17 cellular contexts compared by ENCODE assay signal in genomic region chr10:381346-381745, GRCh38.
DNase-seq lines count a peak whose midpoint lies in the region; ATAC-seq and TF ChIP-seq lines count a peak whose summit lies in the region.
"Had no signal": no experiment of that assay in that cellular context is flagged by ENCODE, and none has a peak within 500 bp of the region (broad histone marks: within the 10 kb centered on the region; RNA-seq: fewer than 3 reads in every experiment).

No MANE protein-coding gene starts in this region.

- H3K9me3 ChIP-seq in endodermal cell (ENCODE audit: control insufficient read depth, low read length) (no peaks in the 10 kb centered on the region), sigmoid colon (no peaks in the 10 kb centered on the region)
- H3K9me3 ChIP-seq: BLaER1 had no signal

- CTCF ChIA-PET in activated CD8-positive, alpha-beta T cell treated with anti-CD3 and anti-CD28 coated beads for 36 hours (lab: Charles Lee): no interaction called here

- no peak overlapping the region for H3K27ac Mint-ChIP-seq in T-helper 2 cell treated with Interferon-gamma antibody and Interleukin-4, amounts not matched to agents 5 μg/mL and 100 μg/mL, for 36 hours
- H3K27ac Mint-ChIP-seq in activated CD8-positive, alpha-beta T cell treated with anti-CD3 and anti-CD28 coated beads for 36 hours: peak overlapping the region; percentile 14
- peak overlapping the region; percentile 7 for H3K27ac Mint-ChIP-seq in endodermal cell

- DNase-seq in T-helper 2 cell treated with Interferon-gamma antibody and Interleukin-4, amounts not matched to agents 5 μg/mL and 100 μg/mL, for 36 hours (ENCODE audit: low spot score): no peak
- DNase-seq in T-helper 2 cell (no peak), endodermal cell (no peak), sigmoid colon (no peak), HuH-7.5 (ENCODE audit: low spot score) (no peak), AG08395 (ENCODE audit: low spot score) (no peak), foreskin fibroblast (no peak)
- DNase-seq in activated CD8-positive, alpha-beta T cell treated with anti-CD3 and anti-CD28 coated beads for 36 hours: no peak
- DNase-seq: DMS153, IMR-90, Kasumi-1, NCI-H1105 treated with DMSO at 0.1 percent for 48 hours, NCI-H1930, NCI-H2171 treated with DMSO at 0.1 percent for 48 hours, NCI-H82 had no signal

- H3K4me1 ChIP-seq in endodermal cell (ENCODE audit: control insufficient read depth, insufficient read depth, low read length): no peaks in the 10 kb centered on the region
- H3K4me1 ChIP-seq in sigmoid colon: peaks cover 0 to 22% (median 21%) of the 10 kb centered on the region in 4 donors
- H3K4me1 ChIP-seq: BLaER1 had no signal

- no peak for ATAC-seq in activated CD8-positive, alpha-beta T cell treated with anti-CD3 and anti-CD28 coated beads for 36 hours

- no peak for TF ChIP-seq POLR2A in sigmoid colon (IDR thresholded peaks at IDR 0.05)

- H3K4me1 Mint-ChIP-seq in T-helper 2 cell treated with Interferon-gamma antibody and Interleukin-4, amounts not matched to agents 5 μg/mL and 100 μg/mL, for 36 hours (ENCODE audit: low read depth): peaks cover 9% of the 10 kb centered on the region
- peaks cover 16% of the 10 kb centered on the region for H3K4me1 Mint-ChIP-seq in activated CD8-positive, alpha-beta T cell treated with anti-CD3 and anti-CD28 coated beads for 36 hours (ENCODE audit: low read depth)
- no peaks in the 10 kb centered on the region for H3K4me1 Mint-ChIP-seq in endodermal cell

- H3K27me3 Mint-ChIP-seq in T-helper 2 cell treated with Interferon-gamma antibody and Interleukin-4, amounts not matched to agents 5 μg/mL and 100 μg/mL, for 36 hours (ENCODE audit: low read depth): peaks cover 9% of the 10 kb centered on the region
- H3K27me3 Mint-ChIP-seq in activated CD8-positive, alpha-beta T cell treated with anti-CD3 and anti-CD28 coated beads for 36 hours: no peaks in the 10 kb centered on the region
- no peaks in the 10 kb centered on the region for H3K27me3 Mint-ChIP-seq in endodermal cell (ENCODE audit: insufficient read depth)

- peak overlapping the region; percentile 57 for H3K4me3 Mint-ChIP-seq in T-helper 2 cell treated with Interferon-gamma antibody and Interleukin-4, amounts not matched to agents 5 μg/mL and 100 μg/mL, for 36 hours
- H3K4me3 Mint-ChIP-seq in activated CD8-positive, alpha-beta T cell treated with anti-CD3 and anti-CD28 coated beads for 36 hours: no peak overlapping the region
- no peak overlapping the region for H3K4me3 Mint-ChIP-seq in endodermal cell

- H3K27ac ChIP-seq in endodermal cell (ENCODE audit: low read depth, low read length): no peak overlapping the region
- H3K27ac ChIP-seq in sigmoid colon: peak overlapping the region in 3 of 4 donors; percentile 71 to 79 (median 76)
- H3K27ac ChIP-seq: 22Rv1, BLaER1 had no signal

- H3K36me3 Mint-ChIP-seq in T-helper 2 cell treated with Interferon-gamma antibody and Interleukin-4, amounts not matched to agents 5 μg/mL and 100 μg/mL, for 36 hours (ENCODE audit: low read depth): peaks cover 4% of the 10 kb centered on the region
- H3K36me3 Mint-ChIP-seq in activated CD8-positive, alpha-beta T cell treated with anti-CD3 and anti-CD28 coated beads for 36 hours (ENCODE audit: low read depth): peaks cover 4% of the 10 kb centered on the region
- peaks cover 34% of the 10 kb centered on the region for H3K36me3 Mint-ChIP-seq in endodermal cell (ENCODE audit: low read depth)

- intact Hi-C loops in activated CD8-positive, alpha-beta T cell treated with anti-CD3 and anti-CD28 coated beads for 36 hours (cut with micrococcal nuclease): no loop called here
- intact Hi-C loops in sigmoid colon (cut with DNase I): loop anchor here (5.0 kb wide), 1 partner anchor 71 kb away; no protein-coding TSS in a partner anchor

- H3K9me3 Mint-ChIP-seq in T-helper 2 cell treated with Interferon-gamma antibody and Interleukin-4, amounts not matched to agents 5 μg/mL and 100 μg/mL, for 36 hours: peaks cover 9% of the 10 kb centered on the region
- peaks cover 1% of the 10 kb centered on the region for H3K9me3 Mint-ChIP-seq in activated CD8-positive, alpha-beta T cell treated with anti-CD3 and anti-CD28 coated beads for 36 hours
- no peaks in the 10 kb centered on the region for H3K9me3 Mint-ChIP-seq in endodermal cell

- H3K4me3 ChIP-seq in endodermal cell (ENCODE audit: low read length) (no peak overlapping the region), sigmoid colon (no peak overlapping the region), foreskin fibroblast (ENCODE audit: low read depth in 1 of 2, low read length in 2 of 2) (no peak overlapping the region)
- H3K4me3 ChIP-seq: BLaER1 had no signal

- WGBS in endodermal cell (ENCODE audit: insufficient coverage in 1 of 2, insufficient read length in 1 of 2), 2 experiments: 94 to 95% methylated on average over 6 to 10 of the region's 10 CpGs
- 94 to 96% methylated on average over 10 of the region's 10 CpGs for WGBS in sigmoid colon, 2 donors

- H3K36me3 ChIP-seq in endodermal cell (ENCODE audit: control insufficient read depth, insufficient read depth, low read length) (peaks cover 48% of the 10 kb centered on the region), sigmoid colon (peaks cover 6 to 72% (median 25%) of the 10 kb centered on the region in 4 donors)

- no peak for TF ChIP-seq CTCF in activated CD8-positive, alpha-beta T cell treated with anti-CD3 and anti-CD28 coated beads for 36 hours (IDR thresholded peaks at IDR 0.05)
- TF ChIP-seq CTCF in endodermal cell (conservative IDR thresholded peaks at IDR 0.05) (no peak), sigmoid colon (IDR thresholded peaks at IDR 0.05) (no peak), foreskin fibroblast (IDR thresholded peaks at IDR 0.05; ENCODE audit: low read depth, low read length) (no peak)

- no peaks in the 10 kb centered on the region for H3K27me3 ChIP-seq in endodermal cell (ENCODE audit: control insufficient read depth, insufficient read depth, low read length, poor library complexity, severe bottlenecking)
- no peaks in the 10 kb centered on the region for H3K27me3 ChIP-seq in sigmoid colon
- H3K27me3 ChIP-seq: BLaER1 had no signal

- POLR2A ChIA-PET in activated CD8-positive, alpha-beta T cell treated with anti-CD3 and anti-CD28 coated beads for 36 hours (lab: Charles Lee): no interaction called here

- no peak overlapping the region for H3K9ac ChIP-seq in endodermal cell (ENCODE audit: extremely low read depth, low read length, poor library complexity, severe bottlenecking)
- H3K9ac ChIP-seq: BLaER1 had no signal

- TF ChIP-seq EP300 in sigmoid colon (IDR thresholded peaks at IDR 0.05): no peak
